Comparison of ENCODE assay signal across 1 cellular context in genomic region chr4:158826882-158827281, GRCh38.
TF ChIP-seq lines count a peak whose summit lies in the region.

No MANE protein-coding gene starts in this region.

TF ChIP-seq in HepG2, 621 proteins besides CTCF, POLR2A, EP300 and RAD21 (continued from another document and continues in another):
- TF ChIP-seq ZNF17 (CRISPR knock-in tag; IDR thresholded peaks at IDR 0.05), result no peak
- no peak for TF ChIP-seq MNT (IDR thresholded peaks at IDR 0.05)
- no peak for TF ChIP-seq FOXM1 (CRISPR knock-in tag; IDR thresholded peaks at IDR 0.05)
- no peak for TF ChIP-seq ZSCAN5A (CRISPR knock-in tag; IDR thresholded peaks at IDR 0.05; ENCODE audit: borderline replicate concordance)
- TF ChIP-seq ZMAT3 (CRISPR knock-in tag; conservative IDR thresholded peaks at IDR 0.05), result no peak
- no peak; the same call in 1 of the 2 replicates for TF ChIP-seq MEIS2 (CRISPR knock-in tag; IDR thresholded peaks at IDR 0.05)
- TF ChIP-seq MLLT10 (CRISPR knock-in tag; IDR thresholded peaks at IDR 0.05), result no peak
- TF ChIP-seq ARID2 (CRISPR knock-in tag; IDR thresholded peaks at IDR 0.05; ENCODE audit: borderline replicate concordance), result 0 out of 2 replicates have a peak, but pooled peaks have one; percentile 45
- TF ChIP-seq ERF (CRISPR knock-in tag; IDR thresholded peaks at IDR 0.05), result peak; percentile 72; the same call in 1 of the 2 replicates
- no peak for TF ChIP-seq ZNF274 (CRISPR knock-in tag; IDR thresholded peaks at IDR 0.05)
- no peak for TF ChIP-seq ZNF549 (CRISPR knock-in tag; IDR thresholded peaks at IDR 0.05)
- TF ChIP-seq NFKBIZ (CRISPR knock-in tag; IDR thresholded peaks at IDR 0.05), result 0 out of 2 replicates have a peak, but pooled peaks have one; percentile 42
- TF ChIP-seq ZFP90 (CRISPR knock-in tag; IDR thresholded peaks at IDR 0.05; ENCODE audit: borderline replicate concordance), result no peak
- TF ChIP-seq BCL6 (CRISPR knock-in tag; IDR thresholded peaks at IDR 0.05), result peak; percentile 80
- peak; percentile 69; the same call in 1 of the 2 replicates for TF ChIP-seq ZNF652 (CRISPR knock-in tag; IDR thresholded peaks at IDR 0.05; ENCODE audit: borderline replicate concordance, low read depth)
- TF ChIP-seq ZHX2 (IDR thresholded peaks at IDR 0.05; ENCODE audit: low read depth), result 0 out of 2 replicates have a peak, but pooled peaks have one; percentile 34
- no peak for TF ChIP-seq ZHX2 (CRISPR knock-in tag; IDR thresholded peaks at IDR 0.05; ENCODE audit: borderline replicate concordance)
- no peak for TF ChIP-seq ZFYVE20 (CRISPR knock-in tag; IDR thresholded peaks at IDR 0.05; ENCODE audit: borderline replicate concordance, low read depth)
- TF ChIP-seq ZNF232 (CRISPR knock-in tag; IDR thresholded peaks at IDR 0.05; ENCODE audit: borderline replicate concordance), result no peak
- TF ChIP-seq ZBTB37 (CRISPR knock-in tag; IDR thresholded peaks at IDR 0.05), result no peak
- no peak for TF ChIP-seq TOE1 (CRISPR knock-in tag; IDR thresholded peaks at IDR 0.05)
- no peak for TF ChIP-seq ZNF572 (CRISPR knock-in tag; IDR thresholded peaks at IDR 0.05)
- no peak for TF ChIP-seq RBM39 (IDR thresholded peaks at IDR 0.05; ENCODE audit: low read depth, low read length, poor library complexity, severe bottlenecking)
- peak; percentile 91; the same call in 1 of the 2 replicates for TF ChIP-seq GATA4 (IDR thresholded peaks at IDR 0.05; ENCODE audit: borderline replicate concordance, low read depth)
- TF ChIP-seq ATM (IDR thresholded peaks at IDR 0.05; ENCODE audit: borderline replicate concordance), result no peak
- TF ChIP-seq ZNF768 (CRISPR knock-in tag; IDR thresholded peaks at IDR 0.05), result no peak
- TF ChIP-seq ZSCAN30 (CRISPR knock-in tag; IDR thresholded peaks at IDR 0.05), result no peak
- TF ChIP-seq ZNF446 (CRISPR knock-in tag; IDR thresholded peaks at IDR 0.05), result no peak
- no peak for TF ChIP-seq ZNF382 (CRISPR knock-in tag; IDR thresholded peaks at IDR 0.05; ENCODE audit: borderline replicate concordance)
- TF ChIP-seq PRPF4 (IDR thresholded peaks at IDR 0.05; ENCODE audit: low read depth, low read length, poor library complexity, severe bottlenecking), result no peak
- TF ChIP-seq SP5 (CRISPR knock-in tag; IDR thresholded peaks at IDR 0.05; ENCODE audit: borderline replicate concordance, low read depth), result peak; percentile 53; the same call in 1 of the 2 replicates
- no peak for TF ChIP-seq TBL1XR1 (IDR thresholded peaks at IDR 0.05; ENCODE audit: borderline replicate concordance, low read length, partially characterized antibody)
- no peak for TF ChIP-seq GABPB1 (CRISPR knock-in tag; IDR thresholded peaks at IDR 0.05)
- no peak for TF ChIP-seq ZNF546 (CRISPR knock-in tag; conservative IDR thresholded peaks at IDR 0.05)
- TF ChIP-seq ZNF343 (CRISPR knock-in tag; IDR thresholded peaks at IDR 0.05), result no peak
- TF ChIP-seq ZNF619 (CRISPR knock-in tag; IDR thresholded peaks at IDR 0.05), result no peak
- TF ChIP-seq USF2 (IDR thresholded peaks at IDR 0.05; ENCODE audit: low read depth, low read length), result no peak
- no peak for TF ChIP-seq USF2 (CRISPR knock-in tag; IDR thresholded peaks at IDR 0.05; ENCODE audit: borderline replicate concordance)
- TF ChIP-seq STAG1 (CRISPR knock-in tag; IDR thresholded peaks at IDR 0.05), result no peak
- TF ChIP-seq PATZ1 (CRISPR knock-in tag; IDR thresholded peaks at IDR 0.05), result peak; percentile 43; the same call in 1 of the 2 replicates
- TF ChIP-seq ATF5 (CRISPR knock-in tag; IDR thresholded peaks at IDR 0.05; ENCODE audit: low read depth), result no peak
- TF ChIP-seq ZNF770 (CRISPR knock-in tag; IDR thresholded peaks at IDR 0.05), result no peak
- no peak for TF ChIP-seq ZNF350 (CRISPR knock-in tag; IDR thresholded peaks at IDR 0.05; ENCODE audit: borderline replicate concordance, low read depth)
